In the genomic region with DNA sequence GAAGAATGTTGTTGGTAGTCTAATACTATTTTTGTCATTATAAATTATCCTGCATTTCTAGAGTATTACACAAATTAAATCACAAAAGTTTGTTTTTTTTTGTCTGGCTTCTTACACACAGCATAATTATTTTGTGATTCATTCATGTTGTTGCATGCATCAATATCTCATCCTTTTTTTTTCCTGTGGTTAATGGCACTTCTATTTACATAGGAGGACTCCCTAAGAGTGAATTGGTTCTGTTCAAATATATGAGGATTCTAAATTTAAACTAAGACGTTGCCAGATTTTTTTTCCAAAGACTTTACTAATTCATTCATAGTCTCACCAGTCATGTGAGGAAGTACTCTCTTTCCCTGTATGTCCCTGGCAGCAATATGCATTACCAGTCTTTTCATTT, we compare ENCODE assay signal across 24 cellular contexts.
DNase-seq lines count a peak whose midpoint lies in the region; FAIRE-seq and TF ChIP-seq lines count a peak whose summit lies in the region.
"Had no signal": no experiment of that assay in that cellular context is flagged by ENCODE, and none has a peak within 500 bp of the region (broad histone marks: within the 10 kb centered on the region; RNA-seq: fewer than 3 reads in every experiment).

No MANE protein-coding gene starts in this region.

- H3K9me3 Mint-ChIP-seq in chondrocyte (ENCODE audit: low read depth) = peaks cover 4% of the 10 kb centered on the region

- TF ChIP-seq CTCF in AG10803 (conservative IDR thresholded peaks at IDR 0.05; ENCODE audit: low read length) (no peak), chondrocyte (IDR thresholded peaks at IDR 0.05) (no peak), keratinocyte (optimal IDR thresholded peaks at IDR 0.05 in 1 of 3, IDR thresholded peaks at IDR 0.05 in 1 of 3, conservative IDR thresholded peaks at IDR 0.05 in 1 of 3; ENCODE audit: extremely low read depth in 1 of 3, insufficient read depth in 2 of 3, low read length in 3 of 3) (no peak), tibial artery (IDR thresholded peaks at IDR 0.05) (no peak), WERI-Rb-1 (IDR thresholded peaks at IDR 0.05; ENCODE audit: low read depth, low read length) (no peak)

- no peak overlapping the region for H3K4me3 Mint-ChIP-seq in chondrocyte (ENCODE audit: unreplicated experiment)
- H3K4me3 Mint-ChIP-seq: activated naive CD8-positive, alpha-beta T cell; activated T-helper 1 cell treated with anti-CD3 and anti-CD28 coated beads, Interleukin-12 subunit alpha, Interleukin-12 subunit beta, Interleukin-2, Interleukin-4 antibody, amounts not matched to agents 30 ng/mL and 10 ng/mL and 1 ng/mL, durations not matched to agents 14 hours and 24 hours and 36 hours; brain; stimulated activated memory B cell treated with anti-CD40 and anti-IgM and Interleukin-4, amounts not matched to agents 10 μg/mL and 1 μg/mL and 100 μg/mL, for 72 hours had no signal

- H3K27me3 Mint-ChIP-seq in chondrocyte (ENCODE audit: low read depth) = no peaks in the 10 kb centered on the region
- H3K27me3 Mint-ChIP-seq: activated naive CD8-positive, alpha-beta T cell; brain; stimulated activated memory B cell treated with anti-CD40 and anti-IgM and Interleukin-4, amounts not matched to agents 10 μg/mL and 1 μg/mL and 100 μg/mL, for 72 hours had no signal

- H3K27ac ChIP-seq in keratinocyte (ENCODE audit: control insufficient read depth, insufficient read depth, low read length) = no peak overlapping the region
- no peak overlapping the region for H3K27ac ChIP-seq in tibial artery
- H3K27ac ChIP-seq in WERI-Rb-1 = no peak overlapping the region
- H3K27ac ChIP-seq: tibial nerve had no signal

- no peak overlapping the region for H2AFZ ChIP-seq in keratinocyte (ENCODE audit: control insufficient read depth, low read length)

- H3K27ac Mint-ChIP-seq in chondrocyte (ENCODE audit: unreplicated experiment) = peak overlapping the region; percentile 59
- H3K27ac Mint-ChIP-seq: activated naive CD8-positive, alpha-beta T cell; activated T-helper 1 cell treated with anti-CD3 and anti-CD28 coated beads, Interleukin-12 subunit alpha, Interleukin-12 subunit beta, Interleukin-2, Interleukin-4 antibody, amounts not matched to agents 30 ng/mL and 10 ng/mL and 1 ng/mL, durations not matched to agents 14 hours and 24 hours and 36 hours; stimulated activated memory B cell treated with anti-CD40 and anti-IgM and Interleukin-4, amounts not matched to agents 10 μg/mL and 1 μg/mL and 100 μg/mL, for 72 hours had no signal

- H3K4me3 ChIP-seq in AG10803 (ENCODE audit: low read length) (no peak overlapping the region), keratinocyte (ENCODE audit: control insufficient read depth in 2 of 3, extremely low read depth in 1 of 3, insufficient read depth in 2 of 3, low read depth in 1 of 3, low read length in 3 of 3) (no peak overlapping the region), tibial artery (no peak overlapping the region), WERI-Rb-1 (ENCODE audit: low read depth, low read length) (no peak overlapping the region)
- H3K4me3 ChIP-seq: lung, tibial nerve had no signal

- H3K4me1 Mint-ChIP-seq in chondrocyte (ENCODE audit: low read depth) = peaks cover 32% of the 10 kb centered on the region
- H3K4me1 Mint-ChIP-seq: brain; stimulated activated memory B cell treated with anti-CD40 and anti-IgM and Interleukin-4, amounts not matched to agents 10 μg/mL and 1 μg/mL and 100 μg/mL, for 72 hours had no signal

- H3K4me1 ChIP-seq in keratinocyte (ENCODE audit: control insufficient read depth, extremely low read depth, insufficient read depth, low read length) (no peaks in the 10 kb centered on the region), tibial artery (peaks cover 0 to 6% (median 0%) of the 10 kb centered on the region in 4 donors)
- H3K4me1 ChIP-seq: tibial nerve had no signal

- no peaks in the 10 kb centered on the region for H3K36me3 Mint-ChIP-seq in chondrocyte (ENCODE audit: low read depth)
- H3K36me3 Mint-ChIP-seq: activated naive CD8-positive, alpha-beta T cell; brain; stimulated activated memory B cell treated with anti-CD40 and anti-IgM and Interleukin-4, amounts not matched to agents 10 μg/mL and 1 μg/mL and 100 μg/mL, for 72 hours had no signal

- DNase-seq in AG10803 (ENCODE audit: low read depth) (peak; percentile 87), LHCN-M2 (ENCODE audit: low read depth) (peak; percentile 3), chondrocyte (ENCODE audit: low spot score) (no peak), keratinocyte (ENCODE audit: low read depth, low spot score) (peak; percentile 7), tibial artery (no peak), SK-N-DZ (ENCODE audit: low spot score) (no peak), WERI-Rb-1 (no peak), nucleus accumbens (lab: John Stamatoyannopoulos, UW) (no peak)
- DNase-seq: AML-193, COR-L47, erythroblast, GOT3, head of caudate nucleus, Kasumi-1, NCI-H1417 treated with DMSO at 0.1 percent for 48 hours, right cardiac atrium, T1000 had no signal

- H3K79me2 ChIP-seq in keratinocyte (ENCODE audit: control insufficient read depth, insufficient read depth, low read length) = no peaks in the 10 kb centered on the region

- no peak for FAIRE-seq in keratinocyte (lab: Jason Lieb, UNC)
- FAIRE-seq: HTR-8/SVneo had no signal

- no peak overlapping the region for H3K4me2 ChIP-seq in keratinocyte (ENCODE audit: control insufficient read depth, extremely low read depth, insufficient read depth, low read depth, low read length)

- H3K27me3 ChIP-seq in keratinocyte (ENCODE audit: control insufficient read depth, extremely low read depth, insufficient read depth, low read length) = no peaks in the 10 kb centered on the region
- no peaks in the 10 kb centered on the region for H3K27me3 ChIP-seq in tibial artery
- no peaks in the 10 kb centered on the region for H3K27me3 ChIP-seq in WERI-Rb-1 (ENCODE audit: insufficient read depth, low read depth, severe bottlenecking)
- H3K27me3 ChIP-seq: tibial nerve had no signal

- H3K9me3 ChIP-seq in keratinocyte (ENCODE audit: control insufficient read depth, low read depth, low read length) (no peaks in the 10 kb centered on the region), tibial artery (no peaks in the 10 kb centered on the region), WERI-Rb-1 (ENCODE audit: severe bottlenecking) (peaks cover 3% of the 10 kb centered on the region)
- H3K9me3 ChIP-seq: tibial nerve had no signal

- no peaks in the 10 kb centered on the region for H3K9me1 ChIP-seq in keratinocyte (ENCODE audit: control insufficient read depth, extremely low read depth, insufficient read depth, low read length)

- dilution Hi-C loops in keratinocyte (cut with MboI; ENCODE audit: extremely low pct_ligation_motif_present, low sequenced_read_pairs) = no loop called here

- no peaks in the 10 kb centered on the region for H3K36me3 ChIP-seq in keratinocyte (ENCODE audit: control insufficient read depth in 2 of 2, extremely low read depth in 1 of 2, insufficient read depth in 2 of 2, low read length in 2 of 2)
- no peaks in the 10 kb centered on the region for H3K36me3 ChIP-seq in tibial artery
- no peaks in the 10 kb centered on the region for H3K36me3 ChIP-seq in WERI-Rb-1
- H3K36me3 ChIP-seq: tibial nerve had no signal

- H4K20me1 ChIP-seq in keratinocyte (ENCODE audit: control insufficient read depth, extremely low read depth, insufficient read depth, low read length) = no peaks in the 10 kb centered on the region

- no peak overlapping the region for H3K9ac ChIP-seq in keratinocyte (ENCODE audit: control insufficient read depth, extremely low read depth, insufficient read depth, low read length)

- intact Hi-C loops in tibial artery (cut with DNase I; ENCODE audit: low total_unique reads) = no loop called here

Comparison
In these comparisons a context has a peak if more than half of its experiments do, and no peak if none do; other contexts are left out.
1. DNase-seq: peak in AG10803 (single experiment), LHCN-M2 (single experiment) and keratinocyte (single experiment); none in chondrocyte (single experiment), tibial artery (0 of 2), SK-N-DZ (single experiment), WERI-Rb-1 (single experiment) and nucleus accumbens (0 of 56).